Comparison of ENCODE assay signal across 8 cellular contexts in the genomic region with DNA sequence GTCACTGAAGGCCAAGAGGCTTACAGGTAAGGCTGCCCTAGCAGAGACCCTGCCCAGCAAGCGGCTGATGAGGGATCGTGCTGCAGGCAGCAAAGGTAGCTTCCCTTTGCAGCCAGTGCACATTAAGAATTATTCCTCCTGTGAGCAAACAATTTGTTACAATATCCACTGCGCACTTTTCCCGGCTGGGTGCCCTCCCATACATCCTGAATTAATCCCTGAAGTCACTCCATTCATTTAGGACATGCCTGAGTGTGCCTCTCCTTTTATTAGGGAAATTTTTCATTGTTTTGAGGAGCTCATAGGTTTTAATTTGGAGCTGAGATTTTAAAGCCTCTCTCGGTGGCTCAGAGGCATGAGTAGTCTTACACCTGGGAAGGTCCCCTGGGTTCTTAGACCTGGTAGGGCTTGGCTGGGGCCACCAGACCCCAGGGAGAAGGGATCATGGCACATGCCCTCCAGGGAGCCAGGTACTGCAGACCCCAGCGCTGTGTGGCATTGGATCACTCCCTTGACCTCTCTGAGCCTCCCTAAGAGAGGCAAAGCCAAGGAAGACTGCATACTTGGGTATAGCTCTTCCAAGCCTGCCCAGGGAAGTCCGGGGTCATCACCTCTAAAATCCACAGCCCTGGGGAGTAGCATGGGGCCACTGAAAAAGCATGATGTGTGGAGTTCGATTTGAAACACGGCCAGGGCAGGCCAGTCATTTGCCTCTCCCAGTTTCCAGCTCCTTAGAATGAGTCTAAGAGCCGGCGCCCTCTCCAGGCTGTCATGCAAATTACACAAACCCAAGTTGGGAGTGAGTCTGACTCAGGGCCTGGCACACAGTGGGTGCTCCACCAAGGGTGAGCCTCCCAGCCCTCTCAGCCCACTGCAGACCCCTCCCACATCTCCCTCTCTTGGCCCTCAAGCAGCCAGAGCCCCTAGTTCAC.
DNase-seq lines count a peak whose midpoint lies in the region; ATAC-seq and TF ChIP-seq lines count a peak whose summit lies in the region.

No MANE protein-coding gene starts in this region.

- H3K79me2 ChIP-seq in OCI-LY7 (ENCODE audit: insufficient read depth, low read depth, low read length): no peaks in the 10 kb centered on the region

- H3K27ac Mint-ChIP-seq in CD4-positive, alpha-beta memory T cell: no peak overlapping the region

- H3K9me3 Mint-ChIP-seq in CD4-positive, alpha-beta memory T cell: peaks cover 0 to 11% (median 7%) of the 10 kb centered on the region in 8 donors

- intact Hi-C loops in OCI-LY7 (cut with micrococcal nuclease; ENCODE audit: unreplicated experiment): no loop called here
- intact Hi-C loops in CD4-positive, alpha-beta memory T cell (cut with micrococcal nuclease): no loop called here

- H3K4me1 ChIP-seq in OCI-LY7 (ENCODE audit: insufficient read depth, low read length, poor library complexity, severe bottlenecking): no peaks in the 10 kb centered on the region
- H3K4me1 ChIP-seq in CD4-positive, alpha-beta memory T cell (ENCODE audit: insufficient read depth, low read length): no peaks in the 10 kb centered on the region

- H3K4me2 ChIP-seq in OCI-LY7 (ENCODE audit: low read length): no peak overlapping the region

- H3K9me2 ChIP-seq in OCI-LY7 (ENCODE audit: insufficient read depth, low read length): no peaks in the 10 kb centered on the region

- CTCF ChIA-PET in OCI-LY7 (lab: Charles Lee; ENCODE audit: unreplicated experiment): interaction anchor here (0.6 to 0.7 kb wide), 2 partner anchors 14 to 129 kb away, joined by 3 to 4 read pairs; no protein-coding TSS in a partner anchor
- CTCF ChIA-PET in CD4-positive, alpha-beta memory T cell (lab: Charles Lee; ENCODE audit: partially characterized antibody): no interaction called here

- H3K36me3 Mint-ChIP-seq in CD4-positive, alpha-beta memory T cell: no peaks in the 10 kb centered on the region

- H3K27ac ChIP-seq in OCI-LY7 (ENCODE audit: low read depth, low read length, poor library complexity, severe bottlenecking): no peak overlapping the region
- no peak overlapping the region for H3K27ac ChIP-seq in CD4-positive, alpha-beta memory T cell (ENCODE audit: low read depth, low read length)

- POLR2A ChIA-PET in OCI-LY7 (lab: Charles Lee): interaction anchor here (0.6 kb wide), 1 partner anchor 99 kb away, joined by 3 read pairs; no protein-coding TSS in a partner anchor
- POLR2A ChIA-PET in CD4-positive, alpha-beta memory T cell (lab: Charles Lee; ENCODE audit: partially characterized antibody): no interaction called here

- BruUV-seq in OCI-LY7 (replicated peaks; lab: Mats Ljungman, UMichigan): no TSS peak

- H3K36me3 ChIP-seq in OCI-LY7 (ENCODE audit: insufficient read depth, low read length): no peaks in the 10 kb centered on the region
- no peaks in the 10 kb centered on the region for H3K36me3 ChIP-seq in CD4-positive, alpha-beta memory T cell (ENCODE audit: insufficient read depth, low read length)

- H3K9me3 ChIP-seq in OCI-LY7 (ENCODE audit: low read length): no peaks in the 10 kb centered on the region
- H3K9me3 ChIP-seq in CD4-positive, alpha-beta memory T cell (ENCODE audit: control insufficient read depth in 1 of 2, low read length in 2 of 2): no peaks in the 10 kb centered on the region

- ATAC-seq in HG03196 (IDR thresholded peaks at IDR 0.05; ENCODE audit: unreplicated experiment) (no peak), HG03175 (IDR thresholded peaks at IDR 0.05; ENCODE audit: unreplicated experiment) (no peak)

- H4K20me1 ChIP-seq in OCI-LY7 (ENCODE audit: insufficient read depth, low read length): no peaks in the 10 kb centered on the region; the same call in 1 of the 2 replicates

- no peak overlapping the region for H3K4me3 ChIP-seq in OCI-LY7 (ENCODE audit: low read depth, low read length, poor library complexity, severe bottlenecking)
- no peak overlapping the region for H3K4me3 ChIP-seq in CD4-positive, alpha-beta memory T cell (ENCODE audit: low read length in 2 of 2)

- peak; percentile 59 for DNase-seq in AG08396 (ENCODE audit: low spot score)
- DNase-seq in OCI-LY7 (ENCODE audit: low spot score): peak; percentile 38
- DNase-seq in fibroblast of peridontal ligament (ENCODE audit: extremely low read depth): peak; percentile 2
- no peak for DNase-seq in NCI-H2107 (lab: John Stamatoyannopoulos, UW)
- DNase-seq in CD4-positive, alpha-beta memory T cell: no peak

- no peaks in the 10 kb centered on the region for H3K27me3 ChIP-seq in CD4-positive, alpha-beta memory T cell (ENCODE audit: insufficient read depth, low read length)

- no peaks in the 10 kb centered on the region for H3K4me1 Mint-ChIP-seq in CD4-positive, alpha-beta memory T cell

- H3K27me3 Mint-ChIP-seq in CD4-positive, alpha-beta memory T cell: peaks cover 4 to 16% of the 10 kb centered on the region in 2 donors

- H3K4me3 Mint-ChIP-seq in CD4-positive, alpha-beta memory T cell: no peak overlapping the region

- peak; percentile 66 for TF ChIP-seq CTCF in GM12873 (IDR thresholded peaks at IDR 0.05; ENCODE audit: insufficient read depth, low read depth, low read length, missing control alignments)
- peak; percentile 75 for TF ChIP-seq CTCF in OCI-LY7 (conservative IDR thresholded peaks at IDR 0.05; ENCODE audit: low read length)

- H2AFZ ChIP-seq in OCI-LY7 (ENCODE audit: low read length): no peak overlapping the region

Comparison
In these comparisons a context has a peak if more than half of its experiments do, and no peak if none do; other contexts are left out.
1. DNase-seq: peak in AG08396 (single experiment), OCI-LY7 (single experiment) and fibroblast of peridontal ligament (single experiment); none in NCI-H2107 (single experiment) and CD4-positive, alpha-beta memory T cell (0 of 5).